ENCODE assay signal across 20 cellular contexts in genomic region chr7:120168066-120168465, GRCh38.
DNase-seq lines count a peak whose midpoint lies in the region; ATAC-seq and TF ChIP-seq lines count a peak whose summit lies in the region.
"Had no signal": no experiment of that assay in that cellular context is flagged by ENCODE, and none has a peak within 500 bp of the region (broad histone marks: within the 10 kb centered on the region; RNA-seq: fewer than 3 reads in every experiment).

No MANE protein-coding gene starts in this region.

- ATAC-seq in HG03565 (IDR thresholded peaks at IDR 0.05; ENCODE audit: unreplicated experiment), result no peak
- ATAC-seq: mucosa of descending colon had no signal

- H3K4me3 ChIP-seq in coronary artery, result no peak overlapping the region
- H3K4me3 ChIP-seq in suprapubic skin, result no peak overlapping the region
- H3K4me3 ChIP-seq: BLaER1 treated with 17β-estradiol and CSF1 and Interleukin-3, amounts not matched to agents 10 nM and 100 nM; cardiac muscle cell; mucosa of descending colon had no signal

- H3K27me3 ChIP-seq in suprapubic skin, result no peaks in the 10 kb centered on the region
- H3K27me3 ChIP-seq: BLaER1 treated with 17β-estradiol and CSF1 and Interleukin-3, amounts not matched to agents 10 nM and 100 nM; cardiac muscle cell had no signal

- no peak for TF ChIP-seq POLR2A in suprapubic skin (IDR thresholded peaks at IDR 0.05)

- no peak for TF ChIP-seq EP300 in suprapubic skin (IDR thresholded peaks at IDR 0.05)

- no peaks in the 10 kb centered on the region for H3K36me3 ChIP-seq in suprapubic skin
- H3K36me3 ChIP-seq: BLaER1 treated with 17β-estradiol and CSF1 and Interleukin-3, amounts not matched to agents 10 nM and 100 nM; cardiac muscle cell had no signal

- H3K9me3 ChIP-seq in suprapubic skin, result no peaks in the 10 kb centered on the region
- H3K9me3 ChIP-seq: BLaER1 treated with 17β-estradiol and CSF1 and Interleukin-3, amounts not matched to agents 10 nM and 100 nM; mucosa of descending colon had no signal

- H3K27ac ChIP-seq in coronary artery (peak overlapping the region; percentile 33 to 73), suprapubic skin (peak overlapping the region; percentile 43)
- H3K27ac ChIP-seq: BLaER1 treated with 17β-estradiol and CSF1 and Interleukin-3, amounts not matched to agents 10 nM and 100 nM; cardiac muscle cell; HL-60 had no signal

- WGBS in suprapubic skin, result 42% methylated on average over 4 of the region's 4 CpGs

- DNase-seq in NCI-H226 (peak; percentile 46), coronary artery (ENCODE audit: low spot score) (no peak), hepatic stellate cell (ENCODE audit: low spot score) (peak; percentile 19), suprapubic skin (ENCODE audit: low spot score in 2 of 2) (no peak), 8988T (no peak), AG08396 (ENCODE audit: low spot score) (no peak), epidermal melanocyte (ENCODE audit: insufficient read length, low spot score) (no peak)
- DNase-seq: activated CD4-positive, CD25-positive, alpha-beta regulatory T cell treated with anti-CD3 and anti-CD28 coated beads, Interleukin-2, amount 50 U/mL, for 72 hours; activated CD8-positive, alpha-beta memory T cell treated with anti-CD3 and anti-CD28 coated beads, Interleukin-2, amount 50 U/mL, for 4 hours; activated naive CD4-positive, alpha-beta T cell treated with Interleukin-2 at 50 U/mL for 16 hours; kidney; mucosa of descending colon; NCI-H1417 treated with DMSO at 0.1 percent for 48 hours; NCI-H2227 treated with DMSO at 0.1 percent for 48 hours; nucleus accumbens; SIG-M5 had no signal

- TF ChIP-seq CTCF in coronary artery (IDR thresholded peaks at IDR 0.05), result no peak
- TF ChIP-seq CTCF in suprapubic skin (IDR thresholded peaks at IDR 0.05), result no peak

- peaks cover 9% of the 10 kb centered on the region for H3K4me1 ChIP-seq in suprapubic skin
- H3K4me1 ChIP-seq: BLaER1 treated with 17β-estradiol and CSF1 and Interleukin-3, amounts not matched to agents 10 nM and 100 nM had no signal

Comparison
In these comparisons a context has a peak if more than half of its experiments do, and no peak if none do; other contexts are left out.
1. DNase-seq: peak in NCI-H226 (single experiment) and hepatic stellate cell (single experiment); none in coronary artery (single experiment), suprapubic skin (0 of 2), 8988T (single experiment), AG08396 (single experiment) and epidermal melanocyte (single experiment).